1 cellular context compared by ENCODE assay signal in genomic region chr16:14306485-14307058, GRCh38.
TF ChIP-seq lines count a peak whose summit lies in the region.

No MANE protein-coding gene starts in this region.

TF ChIP-seq in GM23338, 12 proteins besides CTCF, POLR2A, EP300 and RAD21 (continued from another document):
- no peak for TF ChIP-seq ZNF462 (CRISPR knock-in tag; IDR thresholded peaks at IDR 0.05)
- no peak for TF ChIP-seq EZH2 (IDR thresholded peaks at IDR 0.05; ENCODE audit: low read depth, unreplicated experiment)
